In genomic region chr22:17629646-17630045, GRCh38 we compare ENCODE assay signal across 9 cellular contexts. TPM values are rescaled to one million over a fixed set of nuclear protein-coding genes. Genes with fewer than 3 reads are reported as not detected.
DNase-seq lines count a peak whose midpoint lies in the region; TF ChIP-seq lines count a peak whose summit lies in the region.
"Had no signal": no experiment of that assay in that cellular context is flagged by ENCODE, and none has a peak within 500 bp of the region (broad histone marks: within the 10 kb centered on the region; RNA-seq: fewer than 3 reads in every experiment).

No MANE protein-coding gene starts in this region.

- H3K36me3 ChIP-seq in GM23248 (ENCODE audit: low read depth) (no peaks in the 10 kb centered on the region), OCI-LY3 (replicated peaks; ENCODE audit: low read depth, low read length) (no peaks in the 10 kb centered on the region), sigmoid colon (peaks cover 0 to 4% (median 0%) of the 10 kb centered on the region in 4 donors)

- H3K9ac ChIP-seq in GM23248: peak overlapping the region; percentile 98; the same call in 1 of the 2 replicates
- peak overlapping the region; percentile 75; the same call in 1 of the 2 replicates for H3K9ac ChIP-seq in OCI-LY3 (ENCODE audit: low read length)

- TF ChIP-seq POLR2A in sigmoid colon (IDR thresholded peaks at IDR 0.05): no peak

- no peak for TF ChIP-seq EP300 in sigmoid colon (IDR thresholded peaks at IDR 0.05)

- H3F3A ChIP-seq in GM23248 (ENCODE audit: insufficient read depth): peaks cover 20% of the 10 kb centered on the region

- DNase-seq in GM23248 (no peak), epithelial cell of prostate (ENCODE audit: low read depth, low spot score) (no peak), sigmoid colon (no peak), NCI-H2107 treated with DMSO at 0.1 percent for 48 hours (lab: John Stamatoyannopoulos, UW; ENCODE audit: unreplicated experiment) (no peak), H4 (ENCODE audit: low spot score) (no peak), SK-N-DZ (ENCODE audit: low spot score) (no peak), islet precursor cell (no peak)
- DNase-seq: activated CD8-positive, alpha-beta memory T cell treated with anti-CD3 and anti-CD28 coated beads, Interleukin-2, amount 50 U/mL, for 48 hours had no signal

- 0 out of 2 replicates have a peak, but pooled peaks cover 3% of the 10 kb centered on the region for H4K20me1 ChIP-seq in GM23248 (ENCODE audit: insufficient read depth)
- no peaks in the 10 kb centered on the region for H4K20me1 ChIP-seq in OCI-LY3 (ENCODE audit: insufficient read depth, low read length)

- no peaks in the 10 kb centered on the region for H3K9me3 ChIP-seq in GM23248 (ENCODE audit: low read depth)
- no peaks in the 10 kb centered on the region for H3K9me3 ChIP-seq in OCI-LY3 (ENCODE audit: insufficient read depth, low read length)
- no peaks in the 10 kb centered on the region for H3K9me3 ChIP-seq in sigmoid colon

- H2AFZ ChIP-seq in GM23248 (peak overlapping the region; percentile 89; the same call in 1 of the 2 replicates), OCI-LY3 (ENCODE audit: low read depth, low read length) (no peak overlapping the region)

- H3K4me3 ChIP-seq in GM23248: peak overlapping the region; percentile 96
- peak overlapping the region; percentile 85 for H3K4me3 ChIP-seq in OCI-LY3 (ENCODE audit: low read length)
- no peak overlapping the region for H3K4me3 ChIP-seq in sigmoid colon

- H3K27me3 ChIP-seq in GM23248 (replicated peaks; ENCODE audit: insufficient read depth) (no peaks in the 10 kb centered on the region), OCI-LY3 (ENCODE audit: low read depth, low read length) (no peaks in the 10 kb centered on the region), sigmoid colon (no peaks in the 10 kb centered on the region)

- 97 to 99% methylated on average over 7 of the region's 7 CpGs for WGBS in GM23248 (ENCODE audit: low coverage in 1 of 2, low lambda C conversion rate in 2 of 2, missing lambda C conversion rate in 2 of 2), 2 experiments
- WGBS in sigmoid colon, 2 donors: 68 to 84% methylated on average over 7 of the region's 7 CpGs

- H3K27ac ChIP-seq in GM23248 (no peak overlapping the region), OCI-LY3 (ENCODE audit: low read length) (no peak overlapping the region), epithelial cell of prostate (peak overlapping the region; percentile 96), sigmoid colon (peak overlapping the region; percentile 88 to 92 (median 90))

- H3K79me2 ChIP-seq in GM23248 (ENCODE audit: insufficient read depth) (peaks cover 48% of the 10 kb centered on the region), OCI-LY3 (ENCODE audit: low read length) (peaks cover 42% of the 10 kb centered on the region)

- H3K4me2 ChIP-seq in GM23248 (ENCODE audit: unreplicated experiment) (peak overlapping the region; percentile 79), OCI-LY3 (ENCODE audit: low read length) (peak overlapping the region; percentile 79)

- TF ChIP-seq CTCF in OCI-LY3 (IDR thresholded peaks at IDR 0.05; ENCODE audit: low read depth, low read length): no peak
- TF ChIP-seq CTCF in sigmoid colon (IDR thresholded peaks at IDR 0.05): no peak

- intact Hi-C loops in sigmoid colon (cut with DNase I): loop anchor here (2.0 to 5.0 kb wide), 2 partner anchors 23 to 448 kb away; partner anchors contain the start of gene PEX26

- H3K4me1 ChIP-seq in GM23248 (ENCODE audit: insufficient read depth) (peaks cover 26% of the 10 kb centered on the region), OCI-LY3 (ENCODE audit: low read length) (peaks cover 13% of the 10 kb centered on the region), sigmoid colon (peaks cover 0 to 32% (median 24%) of the 10 kb centered on the region in 4 donors)

- in situ Hi-C loops in GM23248 (cut with MboI): no loop called here

- no peaks in the 10 kb centered on the region for H3K9me2 ChIP-seq in GM23248 (ENCODE audit: insufficient read depth)

RNA-seq across cellular contexts. Expression of gene ATP6V1E1, which starts 1.1 kb away (rescaled TPM):
- 103 and 113 TPM in 2 replicates for total RNA-seq in GM23248 (2014; rRNA removed; shearing (Covaris generic))
- polyA plus RNA-seq in GM23248 (2016; fragmentation: Nextera tagmentation; extraction: Ambion mirVana): 131 and 134 TPM in 2 replicates
- total RNA-seq in sigmoid colon: 100 to 1,000 TPM; 119 to 160 (median 138) TPM
- 100 to 1,000 TPM; 136 to 218 (median 148) TPM for polyA plus RNA-seq in sigmoid colon
- 93.4 and 125 TPM in 2 replicates for total RNA-seq in H4 (2014; rRNA removed; shearing (Covaris generic))
- 138 and 151 TPM in 2 replicates for polyA plus RNA-seq in SK-N-DZ (2014; cell fraction: cytosol; rRNA removed)
- 64.0 and 66.4 TPM in 2 replicates for polyA plus RNA-seq in SK-N-DZ (2014; cell fraction: nucleus; rRNA removed)

RNA-seq across cellular contexts. Expression of gene BCL2L13, which starts 8.9 kb away (rescaled TPM):
- 71.9 and 74.1 TPM in 2 replicates for total RNA-seq in GM23248 (2014; rRNA removed; shearing (Covaris generic))
- polyA plus RNA-seq in GM23248 (2016; fragmentation: Nextera tagmentation; extraction: Ambion mirVana) (43.0 and 44.9 TPM in 2 replicates), sigmoid colon (10 to 100 TPM; 29.4 to 35.9 (median 35.1) TPM)
- 10 to 100 TPM; 59.2 to 68.1 (median 66.8) TPM for total RNA-seq in sigmoid colon
- 47.0 and 51.1 TPM in 2 replicates for total RNA-seq in H4 (2014; rRNA removed; shearing (Covaris generic))
- 52.4 and 57.5 TPM in 2 replicates for polyA plus RNA-seq in SK-N-DZ (2014; cell fraction: cytosol; rRNA removed)
- 23.4 and 25.3 TPM in 2 replicates for polyA plus RNA-seq in SK-N-DZ (2014; cell fraction: nucleus; rRNA removed)

Comparison
In these comparisons a context has a peak if more than half of its experiments do, and no peak if none do; other contexts are left out.
1. H3K27ac ChIP-seq: peak in epithelial cell of prostate (single experiment) and sigmoid colon (4 of 4); none in GM23248 (single experiment) and OCI-LY3 (single experiment).
2. H3K4me3 ChIP-seq: peak in GM23248 (single experiment) and OCI-LY3 (single experiment); none in sigmoid colon (0 of 4).